21 cellular contexts compared by ENCODE assay signal in the genomic region with DNA sequence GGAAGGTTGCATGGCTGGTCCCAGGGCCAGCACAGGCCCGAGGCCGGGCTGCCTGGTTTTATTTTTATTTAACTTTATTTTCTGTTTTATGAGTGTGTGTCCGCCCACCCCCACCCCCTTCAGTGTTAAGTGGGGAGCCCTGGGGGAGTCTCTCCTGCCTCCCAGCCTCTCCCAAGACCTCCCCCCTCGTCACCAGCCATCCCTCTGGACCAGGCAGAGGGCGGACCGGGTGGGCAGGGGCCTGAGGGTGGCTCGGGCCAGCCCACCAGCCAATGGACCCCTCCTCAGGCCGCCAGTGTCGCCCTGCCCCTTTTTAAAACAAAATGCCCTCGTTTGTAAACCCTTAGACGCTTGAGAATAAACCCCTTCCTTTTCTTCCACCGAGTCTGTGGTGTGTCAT. TPM values are rescaled to one million over a fixed set of nuclear protein-coding genes. Genes with fewer than 3 reads are reported as not detected.
DNase-seq lines count a peak whose midpoint lies in the region; ATAC-seq, FAIRE-seq and TF ChIP-seq lines count a peak whose summit lies in the region.
"Had no signal": no experiment of that assay in that cellular context is flagged by ENCODE, and none has a peak within 500 bp of the region (broad histone marks: within the 10 kb centered on the region; RNA-seq: fewer than 3 reads in every experiment).

No MANE protein-coding gene starts in this region.

- no peaks in the 10 kb centered on the region for H3K36me3 Mint-ChIP-seq in neural crest cell (ENCODE audit: low read depth)
- H3K36me3 Mint-ChIP-seq in activated naive CD8-positive, alpha-beta T cell treated with anti-CD3 and anti-CD28 coated beads, Interleukin-2, amount 50 U/mL, for 24 hours (ENCODE audit: low read depth): peaks cover 10% of the 10 kb centered on the region

- H3K9me3 ChIP-seq in SK-N-SH (no peaks in the 10 kb centered on the region), K562 (replicated peaks; ENCODE audit: control insufficient read depth, insufficient read depth, low read depth, low read length) (no peaks in the 10 kb centered on the region)
- H3K9me3 ChIP-seq: BLaER1 treated with 17β-estradiol and CSF1 and Interleukin-3, amounts not matched to agents 10 nM and 100 nM; HAP-1 had no signal

- no peak overlapping the region for H3K27ac Mint-ChIP-seq in neural crest cell (ENCODE audit: unreplicated experiment)
- no peak overlapping the region for H3K27ac Mint-ChIP-seq in activated naive CD8-positive, alpha-beta T cell treated with anti-CD3 and anti-CD28 coated beads, Interleukin-2, amount 50 U/mL, for 24 hours
- H3K27ac Mint-ChIP-seq: HFFc6 had no signal

- intact Hi-C loops in K562 (cut with micrococcal nuclease): no loop called here

- no peak overlapping the region for H3K27ac ChIP-seq in SK-N-SH (ENCODE audit: low read depth in 2 of 2, low read length in 1 of 2)
- H3K27ac ChIP-seq in K562 (ENCODE audit: extremely low read depth, low read depth, low read length): no peak overlapping the region
- H3K27ac ChIP-seq: BLaER1 treated with 17β-estradiol and CSF1 and Interleukin-3, amounts not matched to agents 10 nM and 100 nM had no signal

- CTCF ChIA-PET in SK-N-SH (lab: Yijun Ruan, JAX): no interaction called here
- CTCF ChIA-PET in K562 (lab: Yijun Ruan, JAX; ENCODE audit: low intra/inter-chr PET ratio): interaction anchor here (0.6 kb wide), 1 partner anchor 407 kb away, joined by 3 read pairs; a partner anchor contains a TSS

- peak overlapping the region; percentile 34 for H3K4me3 Mint-ChIP-seq in neural crest cell
- no peak overlapping the region for H3K4me3 Mint-ChIP-seq in activated naive CD8-positive, alpha-beta T cell treated with anti-CD3 and anti-CD28 coated beads, Interleukin-2, amount 50 U/mL, for 24 hours
- H3K4me3 Mint-ChIP-seq: HFFc6 had no signal

- no peaks in the 10 kb centered on the region for H3K9me2 ChIP-seq in SK-N-SH

- POLR2A ChIA-PET in SK-N-SH (lab: Yijun Ruan, JAX): no interaction called here
- POLR2A ChIA-PET in K562 (lab: Yijun Ruan, JAX): interaction anchor here (1.3 kb wide), 1 partner anchor 17 kb away, joined by 3 read pairs; no protein-coding TSS in a partner anchor

- DNase-seq in SK-N-SH: no peak
- DNase-seq in K562 (ENCODE audit: extremely low read depth in 1 of 4, low spot score in 3 of 4): no peak
- no peak for DNase-seq in neural crest cell (ENCODE audit: low read depth, low spot score)
- DNase-seq in activated naive CD8-positive, alpha-beta T cell treated with anti-CD3 and anti-CD28 coated beads, Interleukin-2, amount 50 U/mL, for 24 hours: no peak
- no peak for DNase-seq in G401 (ENCODE audit: low spot score)
- DNase-seq: 8988T; AML-193; Calu3; CD4-positive, CD25-positive, alpha-beta regulatory T cell; DMS 273 treated with DMSO at 0.1 percent for 48 hours; DMS79; HFFc6; KBM-7 had no signal

- no peak overlapping the region for H3K4me2 ChIP-seq in SK-N-SH
- no peak overlapping the region for H3K4me2 ChIP-seq in K562 (ENCODE audit: insufficient read depth, low read length)

- no peaks in the 10 kb centered on the region for H3K79me2 ChIP-seq in SK-N-SH (ENCODE audit: insufficient read depth)
- peaks cover 7% of the 10 kb centered on the region for H3K79me2 ChIP-seq in K562 (ENCODE audit: control insufficient read depth, insufficient read depth, low read length)

- no peak for FAIRE-seq in K562 (lab: Jason Lieb, UNC)
- FAIRE-seq: G401.6, GM12892, H1, HTR-8/SVneo had no signal

- H3K9ac ChIP-seq in SK-N-SH (no peak overlapping the region), K562 (ENCODE audit: insufficient read depth in 1 of 2, low read depth in 2 of 2, low read length in 2 of 2) (0 out of 4 replicates have a peak overlapping the region, but pooled peaks of 1 of the 2 experiments have one; percentile 48)
- H3K9ac ChIP-seq: BLaER1 treated with 17β-estradiol and CSF1 and Interleukin-3, amounts not matched to agents 10 nM and 100 nM had no signal

- in situ Hi-C loops in K562 (cut with MboI) (no loop called here), G401 (cut with HindIII; ENCODE audit: low sequenced_read_pairs) (no loop called here)

- ATAC-seq in SK-N-SH treated with all-trans-retinoic acid at 6 μM for 48 hours: no peak
- no peak for ATAC-seq in K562
- ATAC-seq in GM21360 (IDR thresholded peaks at IDR 0.05; ENCODE audit: unreplicated experiment): no peak
- ATAC-seq in activated naive CD8-positive, alpha-beta T cell treated with anti-CD3 and anti-CD28 coated beads, Interleukin-2, amount 50 U/mL, for 24 hours: no peak

- H3K36me3 ChIP-seq in SK-N-SH (replicated peaks in 1 of 2; ENCODE audit: control insufficient read depth in 1 of 2, insufficient read depth in 2 of 2, low read length in 1 of 2) (peaks cover 0 to 35% of the 10 kb centered on the region in 2 experiments), K562 (ENCODE audit: control insufficient read depth, insufficient read depth, low read length) (peaks cover 42% of the 10 kb centered on the region; the same call in 1 of the 3 replicates)

- peaks cover 10% of the 10 kb centered on the region for H3K4me1 Mint-ChIP-seq in neural crest cell
- peaks cover 16% of the 10 kb centered on the region for H3K4me1 Mint-ChIP-seq in activated naive CD8-positive, alpha-beta T cell treated with anti-CD3 and anti-CD28 coated beads, Interleukin-2, amount 50 U/mL, for 24 hours

- H3K4me1 ChIP-seq in SK-N-SH (ENCODE audit: control insufficient read depth in 1 of 2, insufficient read depth in 2 of 2, low read depth in 1 of 2, low read length in 1 of 2): peaks cover 0 to 9% of the 10 kb centered on the region in 2 experiments; a peak in 2 of 4 replicates
- H3K4me1 ChIP-seq in K562 (replicated peaks in 1 of 2; ENCODE audit: control insufficient read depth in 2 of 2, insufficient read depth in 2 of 2, low read length in 2 of 2): peaks cover 6 to 81% of the 10 kb centered on the region in 2 experiments; a peak in 4 of 5 replicates

- WGBS in SK-N-SH (ENCODE audit: low lambda C conversion rate): 83% methylated on average over 12 of the region's 12 CpGs
- 42% methylated on average over 11 of the region's 12 CpGs for WGBS in K562 (ENCODE audit: insufficient coverage, low coverage, missing lambda C conversion rate)

- no peak overlapping the region for H2AFZ ChIP-seq in SK-N-SH (ENCODE audit: low read depth)
- no peak overlapping the region for H2AFZ ChIP-seq in K562 (ENCODE audit: low read depth, low read length)

- H3K27me3 Mint-ChIP-seq in neural crest cell (ENCODE audit: low read depth): peaks cover 56% of the 10 kb centered on the region
- peaks cover 26% of the 10 kb centered on the region for H3K27me3 Mint-ChIP-seq in activated naive CD8-positive, alpha-beta T cell treated with anti-CD3 and anti-CD28 coated beads, Interleukin-2, amount 50 U/mL, for 24 hours

- TF ChIP-seq CTCF in SK-N-SH (IDR thresholded peaks at IDR 0.05) (no peak), K562 (IDR thresholded peaks at IDR 0.05 in 2 of 3, conservative IDR thresholded peaks at IDR 0.05 in 1 of 3; ENCODE audit: insufficient read depth in 2 of 3, low read depth in 1 of 3, low read length in 3 of 3) (no peak), neural crest cell (conservative IDR thresholded peaks at IDR 0.05) (no peak)

- no TSS peak for BruUV-seq in K562 (replicated peaks; lab: Mats Ljungman, UMichigan)

- TF ChIP-seq RAD21 in SK-N-SH (IDR thresholded peaks at IDR 0.05; ENCODE audit: low read length): no peak
- TF ChIP-seq RAD21 in K562 (CRISPR knock-in tag; conservative IDR thresholded peaks at IDR 0.05 in 1 of 2, IDR thresholded peaks at IDR 0.05 in 1 of 2): no peak

- H3K27me3 ChIP-seq in SK-N-SH (ENCODE audit: insufficient read depth) (peaks cover 7% of the 10 kb centered on the region; the same call in 1 of the 2 replicates), K562 (ENCODE audit: control insufficient read depth in 2 of 2, insufficient read depth in 2 of 2, low read length in 2 of 2) (no peaks in the 10 kb centered on the region)

- TF ChIP-seq EP300 in SK-N-SH (IDR thresholded peaks at IDR 0.05; ENCODE audit: borderline replicate concordance in 1 of 2, low read depth in 1 of 2, low read length in 1 of 2) (no peak), K562 (IDR thresholded peaks at IDR 0.05; ENCODE audit: low read length) (no peak)

- H3K4me3 ChIP-seq in SK-N-SH (ENCODE audit: low read depth in 2 of 2, low read length in 1 of 2) (no peak overlapping the region), K562 (no peak overlapping the region)
- H3K4me3 ChIP-seq: BLaER1 treated with 17β-estradiol and CSF1 and Interleukin-3, amounts not matched to agents 10 nM and 100 nM; HAP-1 had no signal

- peaks cover 6% of the 10 kb centered on the region for H3F3A ChIP-seq in SK-N-SH (replicated peaks; ENCODE audit: insufficient read depth)

- TF ChIP-seq POLR2A in K562 (conservative IDR thresholded peaks at IDR 0.05): no peak

- no peaks in the 10 kb centered on the region for H3K9me1 ChIP-seq in K562 (ENCODE audit: control insufficient read depth, insufficient read depth, low read length)

- no peaks in the 10 kb centered on the region for H3K9me3 Mint-ChIP-seq in neural crest cell
- H3K9me3 Mint-ChIP-seq in activated naive CD8-positive, alpha-beta T cell treated with anti-CD3 and anti-CD28 coated beads, Interleukin-2, amount 50 U/mL, for 24 hours: no peaks in the 10 kb centered on the region
- H3K9me3 Mint-ChIP-seq: CD4-positive, CD25-positive, alpha-beta regulatory T cell; HFFc6 had no signal

- H4K20me1 ChIP-seq in SK-N-SH (ENCODE audit: insufficient read depth) (no peaks in the 10 kb centered on the region), K562 (replicated peaks; ENCODE audit: control insufficient read depth, insufficient read depth, low read length) (no peaks in the 10 kb centered on the region)

RNA-seq across cellular contexts. Expression of a gene that starts 0.5 kb away (rescaled TPM):
- 0.78 and 0.87 TPM in 2 replicates for polyA plus RNA-seq in SK-N-SH (2012; rRNA removed)
- polyA plus RNA-seq in SK-N-SH (2012; cell fraction: cytosol; rRNA removed): 0.71 and 0.79 TPM in 2 replicates
- polyA plus RNA-seq in SK-N-SH (2012; cell fraction: nucleus; rRNA removed): 2.3 and 5.0 TPM in 2 replicates
- 0.69 TPM in 1 of 2 replicates, not detected in the other for total RNA-seq in K562 (2011; cell fraction: chromatin; rRNA removed; ENCODE audit: low replicate concordance)
- 0.33 TPM in 1 of 2 replicates, not detected in the other for total RNA-seq in K562 (2011; cell fraction: nucleolus; rRNA removed)
- not detected in 2 replicates for total RNA-seq in K562 (2011; cell fraction: nucleoplasm; rRNA removed)
- not detected in 2 replicates for total RNA-seq in K562 (2014; rRNA removed)
- total RNA-seq in K562 (2014; rRNA removed; fragmentation: Illumina TruSeq; extraction: Trizol): not detected in 2 replicates
- total RNA-seq in K562 (2015; rRNA removed; fragmentation: Illumina TruSeq; extraction: Trizol): not detected in 2 replicates
- total RNA-seq in K562 (2021): 0.18 TPM in 1 of 2 replicates, not detected in the other
- 0.08 TPM in 1 of 2 replicates, not detected in the other for polyA plus RNA-seq in K562 (2011; rRNA removed)
- polyA plus RNA-seq in K562 (2011; cell fraction: cytosol; rRNA removed): 0.09 TPM in 2 replicates
- polyA plus RNA-seq in K562 (2011; cell fraction: nucleus; rRNA removed): 0.15 and 0.58 TPM in 2 replicates
- polyA plus RNA-seq in K562 (2012): 0.26 and 0.28 TPM in 2 replicates
- not detected in 2 replicates for polyA plus RNA-seq in K562 (2014; fragmentation: Illumina TruSeq; extraction: Trizol)
- not detected for polyA plus RNA-seq in K562 (2014; fragmentation: Nextera tagmentation; extraction: Ambion mirVana)
- not detected in 2 replicates for polyA plus RNA-seq in K562 (2014; rRNA removed)
- polyA minus RNA-seq in K562 (2011; rRNA and poly(A)+ RNA removed): not detected in 2 replicates
- not detected in 2 replicates for polyA minus RNA-seq in K562 (2011; cell fraction: cytosol; rRNA and poly(A)+ RNA removed)
- not detected in 2 replicates for polyA minus RNA-seq in K562 (2011; cell fraction: nucleus; rRNA and poly(A)+ RNA removed)
- total RNA-seq in neural crest cell: 0.32 and 0.44 TPM in 2 replicates
- not detected in 2 replicates for total RNA-seq in G401 (2014; rRNA removed; shearing (Covaris generic))
- polyA plus RNA-seq: CD4-positive, CD25-positive, alpha-beta regulatory T cell had no signal

RNA-seq across cellular contexts. Expression of a gene that starts 6.0 kb away (rescaled TPM):
- polyA plus RNA-seq in SK-N-SH (2012; rRNA removed) (29.7 and 38.7 TPM in 2 replicates), K562 (2011; rRNA removed) (10.9 and 20.1 TPM in 2 replicates), K562 (2014; fragmentation: Illumina TruSeq; extraction: Trizol) (18.2 and 39.9 TPM in 2 replicates), K562 (2014; fragmentation: Nextera tagmentation; extraction: Ambion mirVana) (1 to 10 TPM in 1 of 2 experiments, under 1 TPM in 1; 0.59 to 1.4 TPM), K562 (2014; rRNA removed) (32.0 and 34.4 TPM in 2 replicates)
- polyA plus RNA-seq in SK-N-SH (2012; cell fraction: cytosol; rRNA removed): 15.2 and 23.9 TPM in 2 replicates
- 26.0 and 28.6 TPM in 2 replicates for polyA plus RNA-seq in SK-N-SH (2012; cell fraction: nucleus; rRNA removed)
- 4.4 and 13.6 TPM in 2 replicates for total RNA-seq in K562 (2011; cell fraction: chromatin; rRNA removed; ENCODE audit: low replicate concordance)
- 10.9 and 14.3 TPM in 2 replicates for total RNA-seq in K562 (2011; cell fraction: nucleolus; rRNA removed)
- total RNA-seq in K562 (2011; cell fraction: nucleoplasm; rRNA removed): 9.5 and 10.0 TPM in 2 replicates
- total RNA-seq in K562 (2014; rRNA removed) (30.3 and 42.7 TPM in 2 replicates), K562 (2014; rRNA removed; fragmentation: Illumina TruSeq; extraction: Trizol) (4.1 and 4.2 TPM in 2 replicates), K562 (2015; rRNA removed; fragmentation: Illumina TruSeq; extraction: Trizol) (15.3 and 15.9 TPM in 2 replicates), K562 (2021) (37.1 and 45.1 TPM in 2 replicates), neural crest cell (19.1 and 19.5 TPM in 2 replicates)
- polyA plus RNA-seq in K562 (2011; cell fraction: cytosol; rRNA removed): 18.7 and 40.5 TPM in 2 replicates
- 18.7 and 32.8 TPM in 2 replicates for polyA plus RNA-seq in K562 (2011; cell fraction: nucleus; rRNA removed)
- 30.8 and 37.6 TPM in 2 replicates for polyA plus RNA-seq in K562 (2012)
- polyA minus RNA-seq in K562 (2011; rRNA and poly(A)+ RNA removed): 4.3 and 4.8 TPM in 2 replicates
- polyA minus RNA-seq in K562 (2011; cell fraction: cytosol; rRNA and poly(A)+ RNA removed): 14.0 and 17.1 TPM in 2 replicates
- polyA minus RNA-seq in K562 (2011; cell fraction: nucleus; rRNA and poly(A)+ RNA removed): 9.7 and 13.1 TPM in 2 replicates
- 35.1 and 37.8 TPM in 2 replicates for total RNA-seq in G401 (2014; rRNA removed; shearing (Covaris generic))

RNA-seq across cellular contexts. Expression of a gene that starts 10.4 kb away (rescaled TPM):
- polyA plus RNA-seq in SK-N-SH (2012; rRNA removed): 13.0 and 13.6 TPM in 2 replicates
- 6.2 and 9.7 TPM in 2 replicates for polyA plus RNA-seq in SK-N-SH (2012; cell fraction: cytosol; rRNA removed)
- polyA plus RNA-seq in SK-N-SH (2012; cell fraction: nucleus; rRNA removed): 49.6 and 65.3 TPM in 2 replicates
- total RNA-seq in K562 (2011; cell fraction: chromatin; rRNA removed; ENCODE audit: low replicate concordance): 34.2 and 92.8 TPM in 2 replicates
- 57.2 and 57.4 TPM in 2 replicates for total RNA-seq in K562 (2011; cell fraction: nucleolus; rRNA removed)
- total RNA-seq in K562 (2011; cell fraction: nucleoplasm; rRNA removed): 41.1 and 52.7 TPM in 2 replicates
- 19.4 and 23.9 TPM in 2 replicates for total RNA-seq in K562 (2014; rRNA removed)
- 3.1 and 4.1 TPM in 2 replicates for total RNA-seq in K562 (2014; rRNA removed; fragmentation: Illumina TruSeq; extraction: Trizol)
- total RNA-seq in K562 (2015; rRNA removed; fragmentation: Illumina TruSeq; extraction: Trizol): 11.3 and 12.3 TPM in 2 replicates
- 43.8 and 45.8 TPM in 2 replicates for total RNA-seq in K562 (2021)
- 14.9 and 15.7 TPM in 2 replicates for polyA plus RNA-seq in K562 (2011; rRNA removed)
- polyA plus RNA-seq in K562 (2011; cell fraction: cytosol; rRNA removed): 16.0 and 27.0 TPM in 2 replicates
- polyA plus RNA-seq in K562 (2011; cell fraction: nucleus; rRNA removed): 39.0 and 61.8 TPM in 2 replicates
- 29.3 and 31.2 TPM in 2 replicates for polyA plus RNA-seq in K562 (2012)
- 14.1 and 27.3 TPM in 2 replicates for polyA plus RNA-seq in K562 (2014; fragmentation: Illumina TruSeq; extraction: Trizol)
- polyA plus RNA-seq in K562 (2014; fragmentation: Nextera tagmentation; extraction: Ambion mirVana): under 1 TPM; 0.51 to 0.99 TPM
- polyA plus RNA-seq in K562 (2014; rRNA removed): 37.6 and 40.1 TPM in 2 replicates
- 4.7 and 7.6 TPM in 2 replicates for polyA minus RNA-seq in K562 (2011; rRNA and poly(A)+ RNA removed)
- 17.0 and 17.8 TPM in 2 replicates for polyA minus RNA-seq in K562 (2011; cell fraction: cytosol; rRNA and poly(A)+ RNA removed)
- 14.3 and 15.6 TPM in 2 replicates for polyA minus RNA-seq in K562 (2011; cell fraction: nucleus; rRNA and poly(A)+ RNA removed)
- total RNA-seq in neural crest cell: 48.1 and 50.7 TPM in 2 replicates
- 14.2 and 16.2 TPM in 2 replicates for total RNA-seq in G401 (2014; rRNA removed; shearing (Covaris generic))

RNA-seq across cellular contexts. Expression of a gene that starts 11.8 kb away (rescaled TPM):
- polyA plus RNA-seq in SK-N-SH (2012; rRNA removed) (28.3 and 53.8 TPM in 2 replicates), K562 (2011; rRNA removed) (1.3 and 1.4 TPM in 2 replicates), K562 (2014; fragmentation: Illumina TruSeq; extraction: Trizol) (1.5 and 4.9 TPM in 2 replicates), K562 (2014; fragmentation: Nextera tagmentation; extraction: Ambion mirVana) (not detected), K562 (2014; rRNA removed) (9.2 and 14.5 TPM in 2 replicates)
- 26.2 and 42.1 TPM in 2 replicates for polyA plus RNA-seq in SK-N-SH (2012; cell fraction: cytosol; rRNA removed)
- 29.2 and 60.3 TPM in 2 replicates for polyA plus RNA-seq in SK-N-SH (2012; cell fraction: nucleus; rRNA removed)
- total RNA-seq in K562 (2011; cell fraction: chromatin; rRNA removed; ENCODE audit: low replicate concordance): 0.67 and 3.5 TPM in 2 replicates
- 6.2 and 8.0 TPM in 2 replicates for total RNA-seq in K562 (2011; cell fraction: nucleolus; rRNA removed)
- 2.6 and 3.4 TPM in 2 replicates for total RNA-seq in K562 (2011; cell fraction: nucleoplasm; rRNA removed)
- total RNA-seq in K562 (2014; rRNA removed) (7.4 and 10.9 TPM in 2 replicates), K562 (2014; rRNA removed; fragmentation: Illumina TruSeq; extraction: Trizol) (0.15 and 0.19 TPM in 2 replicates), K562 (2015; rRNA removed; fragmentation: Illumina TruSeq; extraction: Trizol) (1.8 and 2.3 TPM in 2 replicates), K562 (2021) (37.4 and 38.9 TPM in 2 replicates), neural crest cell (129 and 130 TPM in 2 replicates)
- 6.3 and 53.8 TPM in 2 replicates for polyA plus RNA-seq in K562 (2011; cell fraction: cytosol; rRNA removed)
- polyA plus RNA-seq in K562 (2011; cell fraction: nucleus; rRNA removed): 3.6 and 12.2 TPM in 2 replicates
- 4.8 and 15.6 TPM in 2 replicates for polyA plus RNA-seq in K562 (2012)
- polyA minus RNA-seq in K562 (2011; rRNA and poly(A)+ RNA removed): 0.14 TPM in 1 of 2 replicates, not detected in the other
- 15.8 and 19.9 TPM in 2 replicates for polyA minus RNA-seq in K562 (2011; cell fraction: cytosol; rRNA and poly(A)+ RNA removed)
- 2.3 and 2.7 TPM in 2 replicates for polyA minus RNA-seq in K562 (2011; cell fraction: nucleus; rRNA and poly(A)+ RNA removed)
- 27.0 and 27.3 TPM in 2 replicates for total RNA-seq in G401 (2014; rRNA removed; shearing (Covaris generic))
- total RNA-seq: CD4-positive, CD25-positive, alpha-beta regulatory T cell had no signal
- polyA plus RNA-seq: CD4-positive, CD25-positive, alpha-beta regulatory T cell had no signal

RNA-seq across cellular contexts. Expression of a gene that starts 25.8 kb away (rescaled TPM):
- polyA plus RNA-seq in SK-N-SH (2012; rRNA removed) (0.02 and 0.23 TPM in 2 replicates), K562 (2011; rRNA removed) (5.3 and 6.2 TPM in 2 replicates), K562 (2014; fragmentation: Illumina TruSeq; extraction: Trizol) (3.5 and 4.9 TPM in 2 replicates), K562 (2014; fragmentation: Nextera tagmentation; extraction: Ambion mirVana) (under 1 TPM in 1 of 2 experiments, not detected in 1; 0.08 TPM), K562 (2014; rRNA removed) (1.7 and 3.5 TPM in 2 replicates)
- 0.03 and 0.16 TPM in 2 replicates for polyA plus RNA-seq in SK-N-SH (2012; cell fraction: cytosol; rRNA removed)
- 0.08 and 0.15 TPM in 2 replicates for polyA plus RNA-seq in SK-N-SH (2012; cell fraction: nucleus; rRNA removed)
- 12.2 and 21.7 TPM in 2 replicates for total RNA-seq in K562 (2011; cell fraction: chromatin; rRNA removed; ENCODE audit: low replicate concordance)
- 17.6 and 21.2 TPM in 2 replicates for total RNA-seq in K562 (2011; cell fraction: nucleolus; rRNA removed)
- 11.2 and 13.3 TPM in 2 replicates for total RNA-seq in K562 (2011; cell fraction: nucleoplasm; rRNA removed)
- total RNA-seq in K562 (2014; rRNA removed) (4.8 TPM in 2 replicates), K562 (2014; rRNA removed; fragmentation: Illumina TruSeq; extraction: Trizol) (1.4 and 3.2 TPM in 2 replicates), K562 (2015; rRNA removed; fragmentation: Illumina TruSeq; extraction: Trizol) (2.6 and 3.1 TPM in 2 replicates), K562 (2021) (5.7 and 7.1 TPM in 2 replicates), neural crest cell (0.51 and 1.0 TPM in 2 replicates)
- 4.5 and 8.1 TPM in 2 replicates for polyA plus RNA-seq in K562 (2011; cell fraction: cytosol; rRNA removed)
- 4.7 and 5.5 TPM in 2 replicates for polyA plus RNA-seq in K562 (2011; cell fraction: nucleus; rRNA removed)
- 3.0 and 3.6 TPM in 2 replicates for polyA plus RNA-seq in K562 (2012)
- 4.9 and 6.5 TPM in 2 replicates for polyA minus RNA-seq in K562 (2011; rRNA and poly(A)+ RNA removed)
- 5.1 and 6.6 TPM in 2 replicates for polyA minus RNA-seq in K562 (2011; cell fraction: cytosol; rRNA and poly(A)+ RNA removed)
- polyA minus RNA-seq in K562 (2011; cell fraction: nucleus; rRNA and poly(A)+ RNA removed): 2.3 and 3.1 TPM in 2 replicates
- 0.49 TPM in 1 of 2 replicates, not detected in the other for total RNA-seq in G401 (2014; rRNA removed; shearing (Covaris generic))
- total RNA-seq: CD4-positive, CD25-positive, alpha-beta regulatory T cell had no signal
- polyA plus RNA-seq: CD4-positive, CD25-positive, alpha-beta regulatory T cell had no signal
